Comparison of ENCODE assay signal across 1 cellular context in genomic region chr19:58227964-58228583, GRCh38.
TF ChIP-seq lines count a peak whose summit lies in the region.

No MANE protein-coding gene starts in this region.

TF ChIP-seq in liver, 16 proteins besides CTCF, POLR2A, EP300 and RAD21 (continued from another document):
- TF ChIP-seq ZBTB33 (IDR thresholded peaks at IDR 0.05) (no peak), GABPA (IDR thresholded peaks at IDR 0.05 in 1 of 2, conservative IDR thresholded peaks at IDR 0.05 in 1 of 2) (no peak), FOXA1 (IDR thresholded peaks at IDR 0.05) (no peak), TAF1 (conservative IDR thresholded peaks at IDR 0.05) (no peak), FOXA2 (IDR thresholded peaks at IDR 0.05) (no peak), NR2F2 (IDR thresholded peaks at IDR 0.05) (no peak), HNF4A (conservative IDR thresholded peaks at IDR 0.05) (no peak), JUND (IDR thresholded peaks at IDR 0.05) (no peak), ATF3 (IDR thresholded peaks at IDR 0.05) (no peak), EGR1 (IDR thresholded peaks at IDR 0.05; ENCODE audit: low read depth in 2 of 2) (no peak)
